9 cellular contexts compared by ENCODE assay signal in the genomic region with DNA sequence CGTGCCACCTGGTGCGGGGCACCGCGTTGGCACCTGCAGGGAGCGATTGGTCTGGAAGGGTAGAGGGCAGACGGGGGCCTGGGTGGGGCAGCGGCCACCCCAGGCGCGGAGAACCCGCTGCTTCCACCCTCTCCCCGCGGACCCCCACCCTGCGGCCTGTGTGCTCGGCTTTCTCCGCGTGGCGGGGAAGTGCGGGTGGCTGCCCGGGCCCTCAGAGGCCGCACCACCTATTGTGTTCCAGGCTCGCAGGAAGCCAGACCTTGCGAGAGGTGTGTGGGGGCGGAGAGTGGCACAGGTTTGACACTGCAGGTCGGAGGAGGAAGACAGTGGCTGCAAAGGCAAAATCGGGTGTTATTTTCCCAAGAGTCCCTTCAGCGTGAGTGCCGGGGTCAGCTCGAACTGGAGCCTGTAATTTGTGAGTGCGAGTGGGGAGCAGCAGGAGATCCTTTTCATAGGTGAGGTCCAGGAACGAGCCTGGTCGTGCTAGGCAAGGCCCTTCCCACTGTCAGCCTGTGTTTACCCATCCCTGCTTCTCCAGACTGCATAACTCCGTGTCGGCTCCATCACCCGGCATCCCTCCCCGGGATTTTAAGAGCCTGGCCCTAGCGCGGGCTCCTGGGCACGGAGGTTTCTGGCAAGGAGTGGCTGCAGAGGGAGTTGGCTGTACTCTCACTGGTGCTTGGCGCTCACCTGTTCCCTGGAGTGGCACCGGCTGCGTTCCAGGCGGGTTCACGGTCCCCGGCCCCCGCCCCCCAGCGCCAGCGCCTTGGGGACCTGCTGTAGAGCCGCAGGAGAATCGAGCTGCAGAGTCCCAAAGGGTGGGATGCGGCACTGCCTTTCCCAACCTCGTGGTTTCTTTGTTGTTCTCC. TPM values are rescaled to one million over a fixed set of nuclear protein-coding genes. Genes with fewer than 3 reads are reported as not detected.
DNase-seq lines count a peak whose midpoint lies in the region; ATAC-seq lines count a peak whose summit lies in the region.
"Had no signal": no experiment of that assay in that cellular context is flagged by ENCODE, and none has a peak within 500 bp of the region (broad histone marks: within the 10 kb centered on the region; RNA-seq: fewer than 3 reads in every experiment).

No MANE protein-coding gene starts in this region.

- H3K9ac ChIP-seq in iPS-20b (ENCODE audit: low read depth, low read length) = no peak overlapping the region
- no peak overlapping the region for H3K9ac ChIP-seq in subcutaneous abdominal adipose tissue (ENCODE audit: low read length in 5 of 5)

- H3K4me3 ChIP-seq in iPS-20b (ENCODE audit: low read length) = peak overlapping the region; percentile 72
- peak overlapping the region in 4 of 5 donors; percentile 56 to 80 (median 62) for H3K4me3 ChIP-seq in subcutaneous abdominal adipose tissue (ENCODE audit: low read depth in 1 of 5, low read length in 5 of 5)

- H3K27ac ChIP-seq in iPS-20b (ENCODE audit: low read length) = no peak overlapping the region
- no peak overlapping the region for H3K27ac ChIP-seq in subcutaneous abdominal adipose tissue (ENCODE audit: low read depth, low read length)

- ATAC-seq in activated CD8-positive, alpha-beta T cell treated with anti-CD3 and anti-CD28 coated beads, Interleukin-2, amount 10 ng/mL, durations not matched to agents 7 days and 5 days = no peak
- ATAC-seq in GM18909 (IDR thresholded peaks at IDR 0.05; ENCODE audit: poor library complexity, unreplicated experiment) = no peak
- ATAC-seq: HCT116 had no signal

- peak overlapping the region; percentile 57 to 76 (median 69) for H3K4me3 Mint-ChIP-seq in IgD-negative memory B cell
- H3K4me3 Mint-ChIP-seq in activated CD8-positive, alpha-beta T cell treated with anti-CD3 and anti-CD28 coated beads, Interleukin-2, amount 10 ng/mL, durations not matched to agents 7 days and 5 days = peak overlapping the region; percentile 44

- H3K27me3 ChIP-seq in iPS-20b (ENCODE audit: insufficient read depth, low read length) = peaks cover 82% of the 10 kb centered on the region
- peaks cover 26 to 37% (median 32%) of the 10 kb centered on the region in 5 donors for H3K27me3 ChIP-seq in subcutaneous abdominal adipose tissue (ENCODE audit: control insufficient read depth in 5 of 5, insufficient read depth in 4 of 5, low read length in 5 of 5)

- POLR2A ChIA-PET in activated CD8-positive, alpha-beta T cell treated with anti-CD3 and anti-CD28 coated beads, Interleukin-2, amount 10 ng/mL, durations not matched to agents 7 days and 5 days (lab: Charles Lee) = no interaction called here

- DNase-seq in G401 (ENCODE audit: low spot score) (peak; percentile 63), islet precursor cell (no peak)
- DNase-seq in activated CD8-positive, alpha-beta T cell treated with anti-CD3 and anti-CD28 coated beads, Interleukin-2, amount 10 ng/mL, durations not matched to agents 7 days and 5 days = no peak
- no peak for DNase-seq in NK-92 treated with Interleukin-12 subunit alpha and Interleukin-12 subunit beta, amount 100 ng/mL, for 24 hours (lab: John Stamatoyannopoulos, UW)

- CTCF ChIA-PET in activated CD8-positive, alpha-beta T cell treated with anti-CD3 and anti-CD28 coated beads, Interleukin-2, amount 10 ng/mL, durations not matched to agents 7 days and 5 days (lab: Charles Lee) = no interaction called here

- H3K9me3 ChIP-seq in iPS-20b (ENCODE audit: insufficient read depth, low read depth, low read length) = no peaks in the 10 kb centered on the region
- no peaks in the 10 kb centered on the region for H3K9me3 ChIP-seq in subcutaneous abdominal adipose tissue (ENCODE audit: control insufficient read depth in 5 of 5, low read length in 5 of 5)

- H3K9me3 Mint-ChIP-seq in IgD-negative memory B cell = peaks cover 2 to 7% (median 3%) of the 10 kb centered on the region in 3 donors
- peaks cover 2% of the 10 kb centered on the region for H3K9me3 Mint-ChIP-seq in activated CD8-positive, alpha-beta T cell treated with anti-CD3 and anti-CD28 coated beads, Interleukin-2, amount 10 ng/mL, durations not matched to agents 7 days and 5 days (ENCODE audit: insufficient read depth)

- in situ Hi-C loops in G401 (cut with HindIII; ENCODE audit: low sequenced_read_pairs) = no loop called here

- H3K27me3 Mint-ChIP-seq in IgD-negative memory B cell = peaks cover 50% of the 10 kb centered on the region
- H3K27me3 Mint-ChIP-seq in activated CD8-positive, alpha-beta T cell treated with anti-CD3 and anti-CD28 coated beads, Interleukin-2, amount 10 ng/mL, durations not matched to agents 7 days and 5 days (ENCODE audit: low read depth) = peaks cover 45% of the 10 kb centered on the region

- peaks cover 10 to 12% (median 11%) of the 10 kb centered on the region in 3 donors for H3K4me1 Mint-ChIP-seq in IgD-negative memory B cell
- H3K4me1 Mint-ChIP-seq in activated CD8-positive, alpha-beta T cell treated with anti-CD3 and anti-CD28 coated beads, Interleukin-2, amount 10 ng/mL, durations not matched to agents 7 days and 5 days (ENCODE audit: low read depth) = peaks cover 15% of the 10 kb centered on the region

- H3K36me3 ChIP-seq in iPS-20b (ENCODE audit: insufficient read depth, low read depth, low read length) = no peaks in the 10 kb centered on the region
- no peaks in the 10 kb centered on the region for H3K36me3 ChIP-seq in subcutaneous abdominal adipose tissue (ENCODE audit: control insufficient read depth in 5 of 5, insufficient read depth in 5 of 5, low read length in 5 of 5)

- no peak overlapping the region for H3K27ac Mint-ChIP-seq in IgD-negative memory B cell
- H3K27ac Mint-ChIP-seq in activated CD8-positive, alpha-beta T cell treated with anti-CD3 and anti-CD28 coated beads, Interleukin-2, amount 10 ng/mL, durations not matched to agents 7 days and 5 days = no peak overlapping the region

- H3K36me3 Mint-ChIP-seq in IgD-negative memory B cell = no peaks in the 10 kb centered on the region
- no peaks in the 10 kb centered on the region for H3K36me3 Mint-ChIP-seq in activated CD8-positive, alpha-beta T cell treated with anti-CD3 and anti-CD28 coated beads, Interleukin-2, amount 10 ng/mL, durations not matched to agents 7 days and 5 days (ENCODE audit: low read depth)

- H3K4me1 ChIP-seq in iPS-20b (ENCODE audit: insufficient read depth, low read length) (peaks cover 4% of the 10 kb centered on the region; the same call in 1 of the 2 replicates), subcutaneous abdominal adipose tissue (ENCODE audit: control insufficient read depth in 5 of 5, insufficient read depth in 5 of 5, low read length in 5 of 5) (peaks cover 0 to 27% (median 22%) of the 10 kb centered on the region in 5 donors)

RNA-seq across cellular contexts. Expression of a gene that starts 0.9 kb away (rescaled TPM):
- total RNA-seq in G401 (2014; rRNA removed; shearing (Covaris generic)) = 11.4 and 16.0 TPM in 2 replicates
- polyA plus RNA-seq in IgD-negative memory B cell = not detected
- under 1 TPM; 0.05 to 0.11 TPM for total RNA-seq in activated CD8-positive, alpha-beta T cell treated with anti-CD3 and anti-CD28 coated beads, Interleukin-2, amount 10 ng/mL, durations not matched to agents 7 days and 5 days

Comparison
In these comparisons a context has a peak if more than half of its experiments do, and no peak if none do; other contexts are left out.
1. RNA of a gene that starts 0.9 kb away (total RNA-seq): 11.4 to 16.0 TPM in G401; 0.05 to 0.11 TPM in activated CD8-positive, alpha-beta T cell treated with anti-CD3 and anti-CD28 coated beads, Interleukin-2, amount 10 ng/mL, durations not matched to agents 7 days and 5 days; every median in the first group is over 10 times any median in the second.